14 cellular contexts compared by ENCODE assay signal in the genomic region with DNA sequence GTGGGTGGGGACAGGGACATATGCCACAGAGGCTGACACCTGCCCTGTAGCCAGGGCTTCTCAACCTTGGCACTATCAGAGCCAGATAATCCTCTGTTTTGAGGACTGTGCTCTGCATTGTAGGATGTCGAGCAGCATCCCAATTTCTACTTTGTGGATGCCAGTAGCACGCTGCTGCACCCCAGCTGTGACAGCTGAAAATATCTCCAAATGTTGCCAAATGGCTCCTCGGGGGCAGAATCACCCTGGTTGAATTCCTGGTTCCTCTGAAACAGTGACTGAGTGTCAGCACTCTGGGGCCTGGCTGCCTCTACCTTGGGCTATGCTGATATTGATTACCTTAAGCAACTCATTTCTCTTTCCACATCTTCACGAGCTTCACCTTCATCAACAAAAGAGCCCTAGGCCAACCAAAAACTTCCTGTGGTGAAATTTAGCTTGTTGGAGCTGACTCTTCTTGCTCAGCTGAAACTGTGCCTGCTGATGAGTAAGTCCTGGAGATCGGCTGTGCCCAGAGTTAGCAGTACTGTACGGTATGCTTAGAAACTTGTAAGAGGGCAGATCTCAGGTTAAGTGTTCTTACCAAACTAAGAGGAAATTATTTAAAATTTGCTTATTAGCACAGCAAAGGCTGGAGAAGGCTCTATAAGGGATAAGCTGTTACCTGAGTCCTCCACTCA.
A peak's percentile ranks its signal among the peaks of the same experiment; 100 is the strongest.
DNase-seq lines count a peak whose midpoint lies in the region; ATAC-seq and FAIRE-seq lines count a peak whose summit lies in the region.
"Had no signal": no experiment of that assay in that cellular context is flagged by ENCODE, and none has a peak within 500 bp of the region (broad histone marks: within the 10 kb centered on the region; RNA-seq: fewer than 3 reads in every experiment).

No MANE protein-coding gene starts in this region.

- FAIRE-seq in frontal cortex (lab: Jason Lieb, UNC) = no peak
- FAIRE-seq: endometrium had no signal

- H2AFZ ChIP-seq in GM23248 = no peak overlapping the region
- no peak overlapping the region for H2AFZ ChIP-seq in mesenchymal stem cell (ENCODE audit: low read depth, low read length)

- no peak overlapping the region for H3K4ac ChIP-seq in mesenchymal stem cell (ENCODE audit: low read depth in 1 of 2, low read length in 2 of 2)

- no peak overlapping the region for H2BK120ac ChIP-seq in mesenchymal stem cell (ENCODE audit: low read depth, low read length)

- no peak overlapping the region for H4K91ac ChIP-seq in mesenchymal stem cell (ENCODE audit: low read length)

- no peak overlapping the region for H4K8ac ChIP-seq in mesenchymal stem cell (ENCODE audit: low read length)

- peak overlapping the region; percentile 4 for H3K4me2 ChIP-seq in GM23248 (ENCODE audit: unreplicated experiment)
- H3K4me2 ChIP-seq in mesenchymal stem cell (ENCODE audit: low read length, poor library complexity, severe bottlenecking) = no peak overlapping the region

- H3K27ac ChIP-seq in GM23248 = peak overlapping the region; percentile 9; the same call in 1 of the 2 replicates
- H3K27ac ChIP-seq in mesenchymal stem cell (ENCODE audit: low read length, poor library complexity, severe bottlenecking) = no peak overlapping the region
- H3K27ac ChIP-seq: ovary had no signal

- H3K4me1 ChIP-seq in GM23248 (ENCODE audit: insufficient read depth) (peaks cover 16% of the 10 kb centered on the region), mesenchymal stem cell (ENCODE audit: control insufficient read depth, insufficient read depth, low read depth, low read length) (peaks cover 35% of the 10 kb centered on the region)

- H3K36me3 ChIP-seq in GM23248 (ENCODE audit: low read depth) (no peaks in the 10 kb centered on the region), mesenchymal stem cell (ENCODE audit: control insufficient read depth in 1 of 2, insufficient read depth in 2 of 2, low read depth in 1 of 2, low read length in 2 of 2) (peaks cover 4 to 7% of the 10 kb centered on the region in 2 experiments)
- H3K36me3 ChIP-seq: ovary had no signal

- H4K20me1 ChIP-seq in GM23248 (ENCODE audit: insufficient read depth) = no peaks in the 10 kb centered on the region

- H3K23ac ChIP-seq in mesenchymal stem cell (ENCODE audit: low read length in 2 of 2) = no peak overlapping the region

- H2BK15ac ChIP-seq in mesenchymal stem cell (ENCODE audit: low read depth, poor library complexity, severe bottlenecking) = no peak overlapping the region

- in situ Hi-C loops in GM23248 (cut with MboI) = no loop called here

- no peak overlapping the region for H2BK12ac ChIP-seq in mesenchymal stem cell (ENCODE audit: low read length in 2 of 2)

- H2AK5ac ChIP-seq in mesenchymal stem cell (ENCODE audit: low read length, severe bottlenecking) = peak overlapping the region; percentile 3

- H3K4me3 ChIP-seq in GM23248 (no peak overlapping the region), mesenchymal stem cell (ENCODE audit: insufficient read depth in 1 of 2, low read depth in 1 of 2, low read length in 2 of 2) (no peak overlapping the region)
- H3K4me3 ChIP-seq: ovary had no signal

- ATAC-seq in GM19452 (IDR thresholded peaks at IDR 0.05; ENCODE audit: unreplicated experiment) = no peak
- ATAC-seq: WTC11 had no signal

- DNase-seq in Daoy (ENCODE audit: low read depth) (peak; percentile 34), GM23248 (peak; percentile 88), amniotic epithelial cell (ENCODE audit: low read depth) (peak; percentile 50), mesenchymal stem cell (peak; percentile 35), frontal cortex (ENCODE audit: low spot score in 2 of 2) (no peak), COLO829 (ENCODE audit: low spot score) (no peak)
- no peak for DNase-seq in stimulated activated naive CD4-positive, alpha-beta T cell treated with Interleukin-2 at 50 U/mL for 16 hours (lab: John Stamatoyannopoulos, UW)
- DNase-seq: DMS79, immature natural killer cell, NCI-H2029 treated with DMSO at 0.1 percent for 48 hours, ovary had no signal

- peaks cover 12% of the 10 kb centered on the region for H3F3A ChIP-seq in GM23248 (ENCODE audit: insufficient read depth)

- peaks cover 2% of the 10 kb centered on the region for H3K79me1 ChIP-seq in mesenchymal stem cell (replicated peaks; ENCODE audit: low read length, poor library complexity, severe bottlenecking)

- H3K27me3 ChIP-seq in GM23248 (replicated peaks; ENCODE audit: insufficient read depth) (no peaks in the 10 kb centered on the region), mesenchymal stem cell (ENCODE audit: control insufficient read depth in 1 of 2, insufficient read depth in 1 of 2, low read length in 2 of 2) (no peaks in the 10 kb centered on the region)
- H3K27me3 ChIP-seq: ovary had no signal

- H3K14ac ChIP-seq in mesenchymal stem cell (ENCODE audit: low read length in 2 of 2) = no peak overlapping the region

- peak overlapping the region in 1 of 2 experiments; percentile 3 for H3K18ac ChIP-seq in mesenchymal stem cell (ENCODE audit: low read depth in 1 of 2, low read length in 2 of 2)

- H3K9ac ChIP-seq in GM23248 = no peak overlapping the region
- peak overlapping the region; percentile 1 for H3K9ac ChIP-seq in mesenchymal stem cell (ENCODE audit: low read length)

- H3K9me3 ChIP-seq in GM23248 (ENCODE audit: low read depth) = no peaks in the 10 kb centered on the region
- no peaks in the 10 kb centered on the region for H3K9me3 ChIP-seq in mesenchymal stem cell (ENCODE audit: control insufficient read depth, low read length)
- H3K9me3 ChIP-seq: ovary had no signal

- H3K9me2 ChIP-seq in GM23248 (ENCODE audit: insufficient read depth) = no peaks in the 10 kb centered on the region

- no peak overlapping the region for H2BK5ac ChIP-seq in mesenchymal stem cell (ENCODE audit: low read depth, low read length, poor library complexity, severe bottlenecking)

- no peaks in the 10 kb centered on the region for H3K79me2 ChIP-seq in GM23248 (ENCODE audit: insufficient read depth)

- WGBS in GM23248 (ENCODE audit: low coverage in 1 of 2, low lambda C conversion rate in 2 of 2, missing lambda C conversion rate in 2 of 2), 2 experiments = 40 to 43% methylated on average over 6 of the region's 6 CpGs
- WGBS in mesenchymal stem cell = 79% methylated on average over 6 of the region's 6 CpGs

Comparison
In these comparisons a context has a peak if more than half of its experiments do, and no peak if none do; other contexts are left out.
1. DNase-seq: peak in Daoy (single experiment), GM23248 (single experiment), amniotic epithelial cell (single experiment) and mesenchymal stem cell (single experiment); none in frontal cortex (0 of 2), COLO829 (single experiment) and stimulated activated naive CD4-positive, alpha-beta T cell treated with Interleukin-2 at 50 U/mL for 16 hours (single experiment).